In the genomic region with DNA sequence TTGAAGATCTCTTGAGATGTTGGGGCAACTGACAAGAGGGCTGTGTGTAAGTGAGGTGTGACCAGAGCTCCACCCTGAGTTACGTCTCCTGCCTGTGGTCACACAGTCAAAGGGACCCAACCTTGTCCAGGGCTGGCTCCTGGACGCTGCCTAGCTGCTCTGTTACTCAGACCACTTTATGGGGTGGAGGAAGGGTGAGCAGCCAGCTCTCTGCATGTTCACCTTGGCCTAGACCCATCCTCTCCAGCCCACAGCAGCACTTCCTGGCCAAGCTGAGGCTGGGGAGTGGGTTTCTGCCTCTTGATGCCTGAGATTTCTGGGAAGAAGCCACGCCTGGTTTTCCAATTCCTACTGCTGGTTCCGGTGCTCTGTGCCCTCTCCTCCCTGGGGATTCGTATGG, we compare ENCODE assay signal across 15 cellular contexts. TPM values are rescaled to one million over a fixed set of nuclear protein-coding genes. Genes with fewer than 3 reads are reported as not detected.
DNase-seq lines count a peak whose midpoint lies in the region; ATAC-seq, FAIRE-seq and TF ChIP-seq lines count a peak whose summit lies in the region.
"Had no signal": no experiment of that assay in that cellular context is flagged by ENCODE, and none has a peak within 500 bp of the region (broad histone marks: within the 10 kb centered on the region; RNA-seq: fewer than 3 reads in every experiment).

No MANE protein-coding gene starts in this region.

- peaks cover 12% of the 10 kb centered on the region; the same call in 1 of the 2 replicates for H3F3A ChIP-seq in Loucy (ENCODE audit: low read depth)

- no peaks in the 10 kb centered on the region for H3K9me3 ChIP-seq in Loucy (ENCODE audit: insufficient read depth, low read depth, low read length)
- no peaks in the 10 kb centered on the region for H3K9me3 ChIP-seq in small intestine (ENCODE audit: control insufficient read depth, low read depth)
- H3K9me3 ChIP-seq: upper lobe of left lung had no signal

- peaks cover 88% of the 10 kb centered on the region; the same call in 1 of the 2 replicates for H3K79me2 ChIP-seq in Loucy (ENCODE audit: insufficient read depth, low read length)

- in situ Hi-C loops in Caki2 (cut with HindIII; ENCODE audit: low pct_unique_long_range_greater_than_20kb, low sequenced_read_pairs), result no loop called here

- H3K4me2 ChIP-seq in Loucy (ENCODE audit: low read depth, low read length, poor library complexity, severe bottlenecking), result peak overlapping the region; percentile 89

- peaks cover 55% of the 10 kb centered on the region for H4K20me1 ChIP-seq in Loucy (ENCODE audit: insufficient read depth, low read length, poor library complexity, severe bottlenecking)

- H3K9me2 ChIP-seq in Loucy (replicated peaks; ENCODE audit: low read depth, low read length), result no peaks in the 10 kb centered on the region

- H3K4me1 Mint-ChIP-seq in central memory CD8-positive, alpha-beta T cell, result peaks cover 91% of the 10 kb centered on the region
- peaks cover 65% of the 10 kb centered on the region for H3K4me1 Mint-ChIP-seq in osteocyte (ENCODE audit: unreplicated experiment)

- 70 to 88% (median 77%) methylated on average over 5 of the region's 5 CpGs for WGBS in small intestine, 3 donors

- H3K9ac ChIP-seq in Loucy (ENCODE audit: low read depth, low read length, poor library complexity, severe bottlenecking), result peak overlapping the region; percentile 66

- peaks cover 47% of the 10 kb centered on the region for H3K36me3 Mint-ChIP-seq in central memory CD8-positive, alpha-beta T cell (ENCODE audit: insufficient read depth)
- H3K36me3 Mint-ChIP-seq in osteocyte (ENCODE audit: unreplicated experiment), result peaks cover 52% of the 10 kb centered on the region

- H3K9me3 Mint-ChIP-seq in central memory CD8-positive, alpha-beta T cell, result no peaks in the 10 kb centered on the region
- H3K9me3 Mint-ChIP-seq in osteocyte (ENCODE audit: unreplicated experiment), result no peaks in the 10 kb centered on the region

- DNase-seq in Caki2 (ENCODE audit: low read depth) (peak; percentile 8), osteocyte (ENCODE audit: extremely low spot score, unreplicated experiment) (no peak), small intestine (no peak), DMS79 (lab: John Stamatoyannopoulos, UW) (no peak), NCI-H774 (lab: John Stamatoyannopoulos, UW) (no peak)
- DNase-seq in central memory CD8-positive, alpha-beta T cell (ENCODE audit: low spot score in 2 of 2), result no peak
- DNase-seq: NCI-H1092; nucleus accumbens; stimulated activated CD4-positive, alpha-beta T cell treated with anti-CD3 and anti-CD28 coated beads, Interleukin-4, amount 100 ng/mL, for 4 hours had no signal

- peaks cover 67% of the 10 kb centered on the region for H3K4me1 ChIP-seq in Loucy (ENCODE audit: insufficient read depth, low read length, poor library complexity, severe bottlenecking)
- peaks cover 9 to 12% of the 10 kb centered on the region in 2 donors for H3K4me1 ChIP-seq in small intestine (ENCODE audit: control insufficient read depth in 2 of 2, insufficient read depth in 1 of 2, low read depth in 1 of 2, low read length in 1 of 2)

- H3K4me3 ChIP-seq in Loucy (ENCODE audit: low read length, poor library complexity, severe bottlenecking), result no peak overlapping the region
- no peak overlapping the region for H3K4me3 ChIP-seq in small intestine (ENCODE audit: low read depth in 1 of 2, low read length in 2 of 2)
- H3K4me3 ChIP-seq: upper lobe of left lung had no signal

- H3K4me3 Mint-ChIP-seq in central memory CD8-positive, alpha-beta T cell, result peak overlapping the region; percentile 66
- no peak overlapping the region for H3K4me3 Mint-ChIP-seq in osteocyte (ENCODE audit: unreplicated experiment)

- H2AFZ ChIP-seq in Loucy (ENCODE audit: low read length), result no peak overlapping the region

- no peaks in the 10 kb centered on the region for H3K27me3 ChIP-seq in Loucy (ENCODE audit: insufficient read depth, low read length, poor library complexity, severe bottlenecking)
- no peaks in the 10 kb centered on the region for H3K27me3 ChIP-seq in small intestine (ENCODE audit: control insufficient read depth in 2 of 2, insufficient read depth in 2 of 2, low read length in 2 of 2)
- H3K27me3 ChIP-seq: upper lobe of left lung had no signal

- no peak for ATAC-seq in central memory CD8-positive, alpha-beta T cell (replicated peaks; ENCODE audit: extremely low read depth, poor library complexity, severe bottlenecking)
- ATAC-seq in HG02870 (IDR thresholded peaks at IDR 0.05; ENCODE audit: unreplicated experiment), result no peak
- ATAC-seq: esophagus mucosa had no signal

- no peak for FAIRE-seq in small intestine (lab: Jason Lieb, UNC)
- FAIRE-seq: H54, TTC549 had no signal

- peak overlapping the region; percentile 78 for H3K27ac Mint-ChIP-seq in central memory CD8-positive, alpha-beta T cell (ENCODE audit: low read depth)
- H3K27ac Mint-ChIP-seq in osteocyte (ENCODE audit: unreplicated experiment), result peak overlapping the region; percentile 23

- H3K36me3 ChIP-seq in Loucy (ENCODE audit: insufficient read depth, low read length), result peaks cover 79% of the 10 kb centered on the region
- peaks cover under 1 to 3% of the 10 kb centered on the region in 2 donors for H3K36me3 ChIP-seq in small intestine (ENCODE audit: control insufficient read depth in 2 of 2, insufficient read depth in 2 of 2, low read length in 2 of 2)

- H3K27me3 Mint-ChIP-seq in central memory CD8-positive, alpha-beta T cell, result no peaks in the 10 kb centered on the region
- no peaks in the 10 kb centered on the region for H3K27me3 Mint-ChIP-seq in osteocyte (ENCODE audit: unreplicated experiment)

- H3K27ac ChIP-seq in small intestine (ENCODE audit: low read depth in 1 of 2, low read length in 1 of 2), result no peak overlapping the region

- TF ChIP-seq CTCF in Loucy (conservative IDR thresholded peaks at IDR 0.05; ENCODE audit: low read length) (no peak), osteocyte (IDR thresholded peaks at IDR 0.05) (no peak)

RNA-seq across cellular contexts. Expression of a gene that starts 24.6 kb away (rescaled TPM):
- total RNA-seq in Caki2 (2014; rRNA removed; shearing (Covaris generic); ENCODE audit: low replicate concordance), result 549 and 560 TPM in 2 replicates
- 200 and 236 TPM in 2 replicates for total RNA-seq in osteocyte
- 10 to 100 TPM in 1 of 3 donors, 1 to 10 TPM in 2; 1.1 to 13.5 (median 3.2) TPM for polyA plus RNA-seq in small intestine
